8 cellular contexts compared by ENCODE assay signal in genomic region chr20:50789968-50790650, GRCh38. TPM values are rescaled to one million over a fixed set of nuclear protein-coding genes. Genes with fewer than 3 reads are reported as not detected.
DNase-seq lines count a peak whose midpoint lies in the region; ATAC-seq and TF ChIP-seq lines count a peak whose summit lies in the region.

No MANE protein-coding gene starts in this region.

- H3K27ac ChIP-seq in naive thymus-derived CD4-positive, alpha-beta T cell (ENCODE audit: low read depth, low read length), result peak overlapping the region; percentile 69
- H3K27ac ChIP-seq in vagina, result peak overlapping the region; percentile 89

- no peak for TF ChIP-seq POLR2A in vagina (IDR thresholded peaks at IDR 0.05)

- H3K4me3 Mint-ChIP-seq in stimulated activated naive CD8-positive, alpha-beta T cell treated with anti-CD3 and anti-CD28 coated beads, Interleukin-15, amount 100 ng/mL, for 72 hours, result peak overlapping the region in 1 of 2 donors; percentile 56
- no peak overlapping the region for H3K4me3 Mint-ChIP-seq in MCF 10A (ENCODE audit: unreplicated experiment)
- H3K4me3 Mint-ChIP-seq in naive thymus-derived CD4-positive, alpha-beta T cell, result peak overlapping the region in 2 of 10 donors; percentile 63

- H3K36me3 Mint-ChIP-seq in MCF 10A (ENCODE audit: insufficient read depth, unreplicated experiment), result no peaks in the 10 kb centered on the region
- H3K36me3 Mint-ChIP-seq in naive thymus-derived CD4-positive, alpha-beta T cell, result no peaks in the 10 kb centered on the region

- H3K27ac Mint-ChIP-seq in stimulated activated naive CD8-positive, alpha-beta T cell treated with anti-CD3 and anti-CD28 coated beads, Interleukin-15, amount 100 ng/mL, for 72 hours, result peak overlapping the region; percentile 16 to 94
- peak overlapping the region; percentile 69 for H3K27ac Mint-ChIP-seq in MCF 10A (ENCODE audit: low read depth, unreplicated experiment)
- peak overlapping the region in 8 of 9 donors; percentile 58 to 83 (median 78) for H3K27ac Mint-ChIP-seq in naive thymus-derived CD4-positive, alpha-beta T cell

- CTCF ChIA-PET in MCF 10A (lab: Yijun Ruan, JAX), result interaction anchor here (0.5 to 11.2 kb wide), 49 partner anchors 9 to 632 kb away, joined by 3 to 256 read pairs (median 4); partner anchors contain the start of gene ADNP
- CTCF ChIA-PET in naive thymus-derived CD4-positive, alpha-beta T cell (lab: Charles Lee), result interaction anchor here (0.5 to 9.0 kb wide), 14 partner anchors 11 to 871 kb away, joined by 3 to 147 read pairs (median 4); partner anchors contain the start of genes ADNP, DPM1 and MOCS3

- no peaks in the 10 kb centered on the region for H3K27me3 ChIP-seq in naive thymus-derived CD4-positive, alpha-beta T cell (ENCODE audit: control insufficient read depth in 2 of 2, insufficient read depth in 2 of 2, low read length in 2 of 2)
- H3K27me3 ChIP-seq in vagina, result no peaks in the 10 kb centered on the region

- no peaks in the 10 kb centered on the region for H3K9me3 Mint-ChIP-seq in stimulated activated naive CD8-positive, alpha-beta T cell treated with anti-CD3 and anti-CD28 coated beads, Interleukin-15, amount 100 ng/mL, for 72 hours
- no peaks in the 10 kb centered on the region for H3K9me3 Mint-ChIP-seq in MCF 10A (ENCODE audit: unreplicated experiment)
- H3K9me3 Mint-ChIP-seq in naive thymus-derived CD4-positive, alpha-beta T cell, result no peaks in the 10 kb centered on the region

- no peak for ATAC-seq in stimulated activated naive CD8-positive, alpha-beta T cell treated with anti-CD3 and anti-CD28 coated beads, Interleukin-15, amount 100 ng/mL, for 72 hours
- ATAC-seq in stimulated activated naive CD8-positive, alpha-beta T cell treated with anti-CD3 and anti-CD28 coated beads, Interleukin-15, Interleukin-2, amounts not matched to agents 100 U/mL and 50 U/mL, for 24 hours, result no peak
- no peak for ATAC-seq in naive thymus-derived CD4-positive, alpha-beta T cell

- peaks cover 24% of the 10 kb centered on the region for H3K4me1 Mint-ChIP-seq in stimulated activated naive CD8-positive, alpha-beta T cell treated with anti-CD3 and anti-CD28 coated beads, Interleukin-15, amount 100 ng/mL, for 72 hours
- H3K4me1 Mint-ChIP-seq in MCF 10A (ENCODE audit: insufficient read depth, unreplicated experiment), result peaks cover 6% of the 10 kb centered on the region
- H3K4me1 Mint-ChIP-seq in naive thymus-derived CD4-positive, alpha-beta T cell, result peaks cover 0 to 24% (median 10%) of the 10 kb centered on the region in 7 donors

- H3K9me3 ChIP-seq in naive thymus-derived CD4-positive, alpha-beta T cell (ENCODE audit: control insufficient read depth in 2 of 3, low read length in 3 of 3), result no peaks in the 10 kb centered on the region
- H3K9me3 ChIP-seq in vagina, result no peaks in the 10 kb centered on the region

- POLR2A ChIA-PET in MCF 10A (lab: Yijun Ruan, JAX), result interaction anchor here (0.6 to 4.5 kb wide), 29 partner anchors 14 to 368 kb away, joined by 3 to 32 read pairs (median 4); partner anchors contain the start of genes ADNP, DPM1 and MOCS3
- POLR2A ChIA-PET in naive thymus-derived CD4-positive, alpha-beta T cell (lab: Charles Lee), result interaction anchor here (0.6 to 3.4 kb wide), 10 partner anchors 25 to 197 kb away, joined by 3 to 51 read pairs (median 3); partner anchors contain the start of genes ADNP, DPM1 and MOCS3

- peaks cover 0 to 3% (median 0%) of the 10 kb centered on the region in 3 experiments for H3K36me3 ChIP-seq in naive thymus-derived CD4-positive, alpha-beta T cell (ENCODE audit: control insufficient read depth in 2 of 3, insufficient read depth in 3 of 3, low read length in 3 of 3)
- H3K36me3 ChIP-seq in vagina, result no peaks in the 10 kb centered on the region

- H3K4me3 ChIP-seq in naive thymus-derived CD4-positive, alpha-beta T cell (ENCODE audit: low read length), result no peak overlapping the region
- no peak overlapping the region for H3K4me3 ChIP-seq in vagina

- TF ChIP-seq CTCF in MCF 10A (IDR thresholded peaks at IDR 0.05; ENCODE audit: unreplicated experiment) (no peak), vagina (IDR thresholded peaks at IDR 0.05) (no peak)

- H3K4me1 ChIP-seq in naive thymus-derived CD4-positive, alpha-beta T cell (ENCODE audit: control insufficient read depth in 2 of 2, insufficient read depth in 2 of 2, low read length in 2 of 2), result peaks cover 11 to 13% of the 10 kb centered on the region in 2 donors
- H3K4me1 ChIP-seq in vagina, result peaks cover 34% of the 10 kb centered on the region

- no TSS peak for BruUV-seq in MCF 10A (replicated peaks; lab: Mats Ljungman, UMichigan)

- no peak for DNase-seq in stimulated activated naive CD8-positive, alpha-beta T cell treated with anti-CD3 and anti-CD28 coated beads, Interleukin-15, amount 100 ng/mL, for 72 hours
- no peak for DNase-seq in stimulated activated naive CD8-positive, alpha-beta T cell treated with anti-CD3 and anti-CD28 coated beads, Interleukin-15, Interleukin-2, amounts not matched to agents 100 U/mL and 50 U/mL, for 24 hours
- DNase-seq in MCF 10A (ENCODE audit: unreplicated experiment) (no peak), vagina (ENCODE audit: extremely low spot score in 2 of 2) (no peak), islet precursor cell (no peak)
- DNase-seq in naive thymus-derived CD4-positive, alpha-beta T cell, result no peak
- no peak for DNase-seq in stimulated activated CD4-positive, alpha-beta T cell treated with anti-CD3 and anti-CD28 coated beads, Interleukin-1b, Interleukin-23, amount 100 ng/mL, for 48 hours
- no peak for DNase-seq in stimulated activated CD4-positive, alpha-beta T cell treated with anti-CD3 and anti-CD28 coated beads, Interleukin-2, amount 100 ng/mL, for 24 hours

- intact Hi-C loops in MCF 10A (cut with micrococcal nuclease) (loop anchor here (2.0 to 10.0 kb wide), 3 partner anchors 41 to 845 kb away; no protein-coding TSS in a partner anchor), vagina (cut with DNase I) (loop anchor here (5.0 kb wide), 1 partner anchor 142 kb away; the partner anchor contains the start of gene ADNP)
- intact Hi-C loops in naive thymus-derived CD4-positive, alpha-beta T cell (cut with micrococcal nuclease), result loop anchor here (1.0 to 10.0 kb wide), 8 partner anchors 42 to 598 kb away; partner anchors contain the start of genes ADNP (in 1 of the 2), CEBPB (in 1 of the 2), DPM1 (in 1 of the 2) and MOCS3 (in 1 of the 2)

- no peaks in the 10 kb centered on the region for H3K27me3 Mint-ChIP-seq in stimulated activated naive CD8-positive, alpha-beta T cell treated with anti-CD3 and anti-CD28 coated beads, Interleukin-15, amount 100 ng/mL, for 72 hours
- H3K27me3 Mint-ChIP-seq in MCF 10A (ENCODE audit: insufficient read depth, unreplicated experiment), result no peaks in the 10 kb centered on the region
- no peaks in the 10 kb centered on the region for H3K27me3 Mint-ChIP-seq in naive thymus-derived CD4-positive, alpha-beta T cell

RNA-seq across cellular contexts. Expression of gene BCAS4, which starts 4.8 kb away (rescaled TPM):
- total RNA-seq in MCF 10A (2022), result 5.4 and 7.9 TPM in 2 replicates
- 10 to 100 TPM in 4 of 5 experiments, 1 to 10 TPM in 1; 5.5 to 54.0 (median 45.0) TPM for total RNA-seq in naive thymus-derived CD4-positive, alpha-beta T cell
- polyA plus RNA-seq in naive thymus-derived CD4-positive, alpha-beta T cell, result 10 to 100 TPM; 23.3 to 24.1 TPM
- 1.7 TPM for total RNA-seq in vagina

RNA-seq across cellular contexts. Expression of gene PARD6B, which starts 58.7 kb away (rescaled TPM):
- total RNA-seq in MCF 10A (2022) (5.3 and 5.8 TPM in 2 replicates), vagina (4.7 TPM)
- total RNA-seq in naive thymus-derived CD4-positive, alpha-beta T cell, result 10 to 100 TPM in 2 of 5 experiments, 1 to 10 TPM in 3; 5.2 to 10.8 (median 7.7) TPM
- polyA plus RNA-seq in naive thymus-derived CD4-positive, alpha-beta T cell, result 1 to 10 TPM in 1 of 2 donors, under 1 TPM in 1; 0.60 to 1.9 TPM
